Comparison of ENCODE assay signal across 6 cellular contexts in the genomic region with DNA sequence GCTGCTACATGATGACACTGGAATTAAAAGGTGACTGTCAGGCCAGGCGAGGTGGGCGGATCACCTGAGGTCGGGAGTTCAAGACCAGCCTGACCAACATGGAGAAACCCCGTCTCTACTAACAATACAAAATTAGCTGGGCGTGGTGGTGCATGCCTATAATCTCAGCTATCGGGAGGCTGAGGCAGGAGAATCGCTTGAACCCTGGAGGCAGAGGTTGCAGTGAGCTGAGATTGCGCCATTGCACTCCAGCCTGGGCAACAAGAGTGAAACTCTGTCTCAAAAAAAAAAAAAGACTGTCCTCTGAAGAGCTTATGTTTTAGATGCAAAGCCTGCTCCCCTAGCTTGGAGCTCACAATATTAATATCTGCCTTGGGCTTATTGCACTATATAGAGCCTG. TPM values are rescaled to one million over a fixed set of nuclear protein-coding genes. Genes with fewer than 3 reads are reported as not detected.
"Had no signal": no experiment of that assay in that cellular context is flagged by ENCODE, and none has a peak within 500 bp of the region (broad histone marks: within the 10 kb centered on the region; RNA-seq: fewer than 3 reads in every experiment).

No MANE protein-coding gene starts in this region.

RNA-seq across cellular contexts. Expression of a gene that starts 55.9 kb away (rescaled TPM):
- total RNA-seq: activated CD8-positive, alpha-beta T cell treated with anti-CD3 and anti-CD28 coated beads, Interleukin-2, amount 10 ng/mL, durations not matched to agents 7 days and 5 days; activated naive CD8-positive, alpha-beta T cell treated with anti-CD3 and anti-CD28 coated beads, Interleukin-2, amount 10 ng/mL, durations not matched to agents 7 days and 5 days; ascending aorta; MCF 10A; PC-9; SK-MEL-5 had no signal
